Comparison of ENCODE assay signal across 2 cellular contexts in genomic region chr1:15279576-15280230, GRCh38.
TF ChIP-seq lines count a peak whose summit lies in the region.

No MANE protein-coding gene starts in this region.

TF ChIP-seq in HCT116, 20 proteins besides CTCF, POLR2A, EP300 and RAD21:
- no peak for TF ChIP-seq CBX3 (IDR thresholded peaks at IDR 0.05; ENCODE audit: low read depth)
- TF ChIP-seq ZFX (IDR thresholded peaks at IDR 0.05), result no peak
- TF ChIP-seq POLR2AphosphoS5 (IDR thresholded peaks at IDR 0.05; ENCODE audit: low read depth, low read length), result no peak
- no peak for TF ChIP-seq ELF1 (IDR thresholded peaks at IDR 0.05; ENCODE audit: borderline replicate concordance, low read depth)
- no peak for TF ChIP-seq SRF (IDR thresholded peaks at IDR 0.05; ENCODE audit: low read depth)
- no peak for TF ChIP-seq MAX (IDR thresholded peaks at IDR 0.05)
- TF ChIP-seq ZBTB33 (IDR thresholded peaks at IDR 0.05; ENCODE audit: extremely low read depth, insufficient replicate concordance, low read length), result no peak
- no peak for TF ChIP-seq SIN3A (IDR thresholded peaks at IDR 0.05; ENCODE audit: low read depth)
- TF ChIP-seq SP1 (IDR thresholded peaks at IDR 0.05; ENCODE audit: low read depth), result no peak

TF ChIP-seq in H1, 55 proteins besides CTCF, POLR2A, EP300 and RAD21:
- TF ChIP-seq ATF3 (IDR thresholded peaks at IDR 0.05; ENCODE audit: insufficient read depth, low read depth, low read length) (no peak), KDM4A (IDR thresholded peaks at IDR 0.05; ENCODE audit: low read depth, low read length, severe bottlenecking) (no peak), RBBP5 (IDR thresholded peaks at IDR 0.05; ENCODE audit: borderline replicate concordance, low read depth, low read length) (no peak), SIRT6 (IDR thresholded peaks at IDR 0.05; ENCODE audit: low read length) (no peak), SIX5 (IDR thresholded peaks at IDR 0.05; ENCODE audit: low read depth, low read length) (no peak), SP1 (IDR thresholded peaks at IDR 0.05; ENCODE audit: low read depth, low read length) (0 out of 2 replicates have a peak, but pooled peaks have one; percentile 22), GABPA (IDR thresholded peaks at IDR 0.05; ENCODE audit: borderline replicate concordance, insufficient read depth, low read length) (no peak), HDAC6 (IDR thresholded peaks at IDR 0.05; ENCODE audit: low read depth, low read length) (no peak), CEBPB (IDR thresholded peaks at IDR 0.05; ENCODE audit: low read depth, low read length) (no peak), CHD2 (IDR thresholded peaks at IDR 0.05; ENCODE audit: low read length) (no peak), NANOG (IDR thresholded peaks at IDR 0.05; ENCODE audit: insufficient read depth, low read depth, low read length, poor library complexity, severe bottlenecking) (no peak), CHD7 (IDR thresholded peaks at IDR 0.05; ENCODE audit: insufficient replicate concordance, low read length) (no peak), USF2 (IDR thresholded peaks at IDR 0.05; ENCODE audit: low read length) (peak; percentile 71), ATF2 (IDR thresholded peaks at IDR 0.05; ENCODE audit: low read length) (no peak), MAX (IDR thresholded peaks at IDR 0.05) (no peak), KDM1A (IDR thresholded peaks at IDR 0.05; ENCODE audit: borderline replicate concordance, low read length) (no peak), JUN (IDR thresholded peaks at IDR 0.05; ENCODE audit: low read depth, low read length) (no peak)
